In the genomic region with DNA sequence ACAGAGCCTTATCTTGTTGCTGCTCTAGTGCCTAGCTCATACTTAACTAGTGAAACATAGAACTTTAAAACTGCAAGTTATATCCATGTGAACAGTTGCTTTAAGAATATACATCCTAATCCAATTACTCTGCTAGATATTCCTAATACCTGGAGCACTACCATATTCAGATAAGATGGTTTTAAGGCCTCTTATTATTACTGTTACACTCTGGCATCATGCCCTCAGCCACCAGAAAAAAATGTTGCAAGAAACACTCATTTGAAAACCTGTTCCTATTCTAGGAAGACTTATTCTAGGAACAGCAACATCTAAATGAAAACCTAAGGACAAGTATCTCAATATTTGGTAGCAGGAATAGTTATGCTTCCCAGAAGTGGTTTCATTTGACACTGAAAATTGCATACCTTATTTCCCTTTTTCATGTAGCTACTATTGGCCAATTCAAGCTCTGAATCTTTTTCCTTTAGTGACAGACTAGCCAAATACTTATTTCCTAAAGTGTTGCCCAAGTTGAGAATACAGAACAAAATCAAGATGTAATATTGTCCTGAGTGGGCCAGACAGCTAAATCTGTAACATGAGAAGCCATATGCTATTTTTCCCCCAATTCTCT, we compare ENCODE assay signal across 18 cellular contexts. TPM values are rescaled to one million over a fixed set of nuclear protein-coding genes. Genes with fewer than 3 reads are reported as not detected.
A peak's percentile ranks its signal among the peaks of the same experiment; 100 is the strongest.
DNase-seq lines count a peak whose midpoint lies in the region; ATAC-seq and TF ChIP-seq lines count a peak whose summit lies in the region.
"Had no signal": no experiment of that assay in that cellular context is flagged by ENCODE, and none has a peak within 500 bp of the region (broad histone marks: within the 10 kb centered on the region; RNA-seq: fewer than 3 reads in every experiment).

No MANE protein-coding gene starts in this region.

- no peak for DNase-seq in activated T-cell treated with anti-CD3 and anti-CD28 coated beads, Interleukin-2, amount 50 U/mL, for 72 hours
- no peak for DNase-seq in activated T-cell treated with anti-CD3 and anti-CD28 coated beads for 4 hours
- DNase-seq in SK-N-MC (ENCODE audit: low read depth, low spot score) = no peak
- DNase-seq in foreskin keratinocyte = no peak
- DNase-seq: ACHN, Caco-2, DMS53, Kasumi-1, MM.1S, NCI-H1417, NCI-H1930, NCI-H446, NCI-H748 treated with DMSO at 0.1 percent for 48 hours, SHP77 had no signal

- H3K27me3 Mint-ChIP-seq in activated T-cell treated with anti-CD3 and anti-CD28 coated beads, Interleukin-2, amount 50 U/mL, for 72 hours (ENCODE audit: low read depth) = no peaks in the 10 kb centered on the region
- no peaks in the 10 kb centered on the region for H3K27me3 Mint-ChIP-seq in IgD-negative memory B cell

- H3K9me3 Mint-ChIP-seq in activated T-cell treated with anti-CD3 and anti-CD28 coated beads, Interleukin-2, amount 50 U/mL, for 72 hours = no peaks in the 10 kb centered on the region
- no peaks in the 10 kb centered on the region for H3K9me3 Mint-ChIP-seq in IgD-negative memory B cell

- H3K27me3 ChIP-seq in neutrophil (no peaks in the 10 kb centered on the region), foreskin keratinocyte (no peaks in the 10 kb centered on the region)

- 0 out of 2 replicates have a peak overlapping the region, but pooled peaks have one; percentile 20 for H3K27ac ChIP-seq in SK-N-MC
- peak overlapping the region; percentile 41 for H3K27ac ChIP-seq in neutrophil
- H3K27ac ChIP-seq in foreskin keratinocyte = no peak overlapping the region

- H3K4me1 Mint-ChIP-seq in activated T-cell treated with anti-CD3 and anti-CD28 coated beads, Interleukin-2, amount 50 U/mL, for 72 hours (ENCODE audit: low read depth) = peaks cover 37% of the 10 kb centered on the region
- peaks cover 15 to 29% (median 21%) of the 10 kb centered on the region in 3 donors for H3K4me1 Mint-ChIP-seq in IgD-negative memory B cell

- H3K9me3 ChIP-seq in SK-N-MC (ENCODE audit: low read depth, low read length) (no peaks in the 10 kb centered on the region), neutrophil (no peaks in the 10 kb centered on the region)
- H3K9me3 ChIP-seq: Caco-2 had no signal

- TF ChIP-seq CTCF in neutrophil (IDR thresholded peaks at IDR 0.05) = no peak
- no peak for TF ChIP-seq CTCF in foreskin keratinocyte (conservative IDR thresholded peaks at IDR 0.05)

- peak overlapping the region; percentile 58 for H3K27ac Mint-ChIP-seq in activated T-cell treated with anti-CD3 and anti-CD28 coated beads, Interleukin-2, amount 50 U/mL, for 72 hours
- H3K27ac Mint-ChIP-seq in IgD-negative memory B cell = peak overlapping the region in 2 of 3 donors; percentile 11 to 35

- peaks cover 2 to 12% of the 10 kb centered on the region in 2 donors for H3K36me3 Mint-ChIP-seq in activated T-cell treated with anti-CD3 and anti-CD28 coated beads, Interleukin-2, amount 50 U/mL, for 72 hours (ENCODE audit: insufficient read depth in 2 of 2)
- peaks cover 1% of the 10 kb centered on the region for H3K36me3 Mint-ChIP-seq in IgD-negative memory B cell

- no peak overlapping the region for H3K9ac ChIP-seq in SK-N-MC (ENCODE audit: insufficient read length)

- H3K4me1 ChIP-seq in neutrophil (ENCODE audit: control insufficient read depth in 1 of 2, insufficient read depth in 1 of 2, low read depth in 1 of 2, low read length in 1 of 2) (peaks cover 25% of the 10 kb centered on the region in 2 experiments), foreskin keratinocyte (no peaks in the 10 kb centered on the region)

- no peak overlapping the region for H3K4me3 Mint-ChIP-seq in activated T-cell treated with anti-CD3 and anti-CD28 coated beads, Interleukin-2, amount 50 U/mL, for 72 hours
- no peak overlapping the region for H3K4me3 Mint-ChIP-seq in IgD-negative memory B cell

- H3K4me3 ChIP-seq in SK-N-MC = no peak overlapping the region
- no peak overlapping the region for H3K4me3 ChIP-seq in neutrophil (ENCODE audit: low read depth in 1 of 2, low read length in 1 of 2)

- peaks cover 40% of the 10 kb centered on the region for H3K36me3 ChIP-seq in SK-N-MC (ENCODE audit: insufficient read depth, low read length)
- peaks cover 43% of the 10 kb centered on the region for H3K36me3 ChIP-seq in neutrophil

- no peak for ATAC-seq in activated T-cell treated with anti-CD3 and anti-CD28 coated beads, Interleukin-2, amount 50 U/mL, for 72 hours (replicated peaks in 1 of 2)
- ATAC-seq in foreskin keratinocyte (no peak), GM18517 (IDR thresholded peaks at IDR 0.05; ENCODE audit: unreplicated experiment) (no peak)
- ATAC-seq: SK-N-SH treated with all-trans-retinoic acid at 6 μM for 48 hours had no signal

RNA-seq across cellular contexts. Expression of gene MTFR2, which starts 4.8 kb away (rescaled TPM):
- 10 to 100 TPM; 29.4 to 34.3 TPM for total RNA-seq in activated T-cell treated with anti-CD3 and anti-CD28 coated beads, Interleukin-2, amount 50 U/mL, for 72 hours
- 1.5 TPM for polyA plus RNA-seq in IgD-negative memory B cell
- 8.1 and 11.3 TPM in 2 replicates for total RNA-seq in foreskin keratinocyte
- polyA plus RNA-seq in foreskin keratinocyte = 10.3 and 14.2 TPM in 2 replicates

RNA-seq across cellular contexts. Expression of gene BCLAF1, which starts 34.7 kb away (rescaled TPM):
- total RNA-seq in activated T-cell treated with anti-CD3 and anti-CD28 coated beads, Interleukin-2, amount 50 U/mL, for 72 hours = 100 to 1,000 TPM; 146 to 151 TPM
- polyA plus RNA-seq in IgD-negative memory B cell = 137 TPM
- 98.1 and 106 TPM in 2 replicates for total RNA-seq in foreskin keratinocyte
- 17.6 and 21.7 TPM in 2 replicates for polyA plus RNA-seq in foreskin keratinocyte
